7 cellular contexts compared by ENCODE assay signal in genomic region chrX:53818115-53818514, GRCh38.
DNase-seq lines count a peak whose midpoint lies in the region; ATAC-seq, FAIRE-seq and TF ChIP-seq lines count a peak whose summit lies in the region.
"Not testable (repeated sequence)": the region's sequence is repeated elsewhere in the genome, so short reads cannot be mapped to it uniquely, and the experiment has no call there.

No MANE protein-coding gene starts in this region.

- TF ChIP-seq POLR2A in A549 (IDR thresholded peaks at IDR 0.05; ENCODE audit: low read length); GM12892 (IDR thresholded peaks at IDR 0.05; ENCODE audit: low read depth, low read length): not testable (repeated sequence)

- not testable (repeated sequence) for H3K36me3 Mint-ChIP-seq in activated CD4-positive, alpha-beta memory T cell treated with anti-CD3 and anti-CD28 coated beads for 36 hours; astrocyte (ENCODE audit: low read depth, unreplicated experiment); stimulated activated naive CD8-positive, alpha-beta T cell treated with anti-CD3 and anti-CD28 coated beads, Interleukin-15, Interleukin-2, amounts not matched to agents 100 ng/mL and 50 ng/mL, for 24 hours (ENCODE audit: low read depth)

- peaks cover 11% of the 10 kb centered on the region for H3K4me1 Mint-ChIP-seq in activated CD4-positive, alpha-beta memory T cell treated with anti-CD3 and anti-CD28 coated beads for 36 hours (ENCODE audit: low read depth)
- not testable (repeated sequence) for H3K4me1 Mint-ChIP-seq in astrocyte (ENCODE audit: low read depth, unreplicated experiment)
- peaks cover 17% of the 10 kb centered on the region for H3K4me1 Mint-ChIP-seq in stimulated activated naive CD8-positive, alpha-beta T cell treated with anti-CD3 and anti-CD28 coated beads, Interleukin-15, Interleukin-2, amounts not matched to agents 100 ng/mL and 50 ng/mL, for 24 hours (ENCODE audit: low read depth)

- POLR2A ChIA-PET in A549 (lab: Yijun Ruan, JAX) = not testable (repeated sequence)
- POLR2A ChIA-PET in activated CD4-positive, alpha-beta memory T cell treated with anti-CD3 and anti-CD28 coated beads for 36 hours (lab: Charles Lee) = interaction anchor here (0.6 kb wide), 1 partner anchor 105 kb away, joined by 4 read pairs; no protein-coding TSS in a partner anchor

- ATAC-seq in A549 = not testable (repeated sequence)

- not testable (repeated sequence) for H3K27me3 Mint-ChIP-seq in activated CD4-positive, alpha-beta memory T cell treated with anti-CD3 and anti-CD28 coated beads for 36 hours; astrocyte (ENCODE audit: low read depth, unreplicated experiment); stimulated activated naive CD8-positive, alpha-beta T cell treated with anti-CD3 and anti-CD28 coated beads, Interleukin-15, Interleukin-2, amounts not matched to agents 100 ng/mL and 50 ng/mL, for 24 hours

- DNase-seq in A549 (ENCODE audit: low read depth in 1 of 2, low spot score in 1 of 2); GM12892 (ENCODE audit: insufficient read length); activated CD4-positive, alpha-beta memory T cell treated with anti-CD3 and anti-CD28 coated beads for 36 hours; astrocyte (ENCODE audit: low read depth); bronchial epithelial cell (ENCODE audit: low read depth); small intestine: not testable (repeated sequence)

- not testable (repeated sequence) for H3K27me3 ChIP-seq in astrocyte (ENCODE audit: insufficient read depth, low read length); bronchial epithelial cell (ENCODE audit: control insufficient read depth, insufficient read depth, low read length); small intestine (ENCODE audit: control insufficient read depth in 2 of 2, insufficient read depth in 2 of 2, low read length in 2 of 2)

- 80% methylated on average over 1 of the region's 1 CpG for WGBS in A549 (ENCODE audit: missing lambda C conversion rate)
- WGBS in small intestine, 3 donors = 91 to 100% (median 96%) methylated on average over 1 of the region's 1 CpG

- intact Hi-C loops in activated CD4-positive, alpha-beta memory T cell treated with anti-CD3 and anti-CD28 coated beads for 36 hours (cut with micrococcal nuclease) = not testable (repeated sequence)

- not testable (repeated sequence) for H3K9ac ChIP-seq in astrocyte (ENCODE audit: low read length)

- H3K27ac Mint-ChIP-seq in activated CD4-positive, alpha-beta memory T cell treated with anti-CD3 and anti-CD28 coated beads for 36 hours; astrocyte (ENCODE audit: unreplicated experiment); stimulated activated naive CD8-positive, alpha-beta T cell treated with anti-CD3 and anti-CD28 coated beads, Interleukin-15, Interleukin-2, amounts not matched to agents 100 ng/mL and 50 ng/mL, for 24 hours: not testable (repeated sequence)

- H4K20me1 ChIP-seq in astrocyte (ENCODE audit: insufficient read depth, low read length) = not testable (repeated sequence)

- H3K9me3 Mint-ChIP-seq in activated CD4-positive, alpha-beta memory T cell treated with anti-CD3 and anti-CD28 coated beads for 36 hours; astrocyte (ENCODE audit: unreplicated experiment); stimulated activated naive CD8-positive, alpha-beta T cell treated with anti-CD3 and anti-CD28 coated beads, Interleukin-15, Interleukin-2, amounts not matched to agents 100 ng/mL and 50 ng/mL, for 24 hours: not testable (repeated sequence)

- not testable (repeated sequence) for H3K79me2 ChIP-seq in astrocyte (ENCODE audit: insufficient read depth, low read length)

- not testable (repeated sequence) for H3K4me2 ChIP-seq in A549; astrocyte (ENCODE audit: low read length)

- not testable (repeated sequence) for H2AFZ ChIP-seq in astrocyte (ENCODE audit: low read depth, low read length)

- not testable (repeated sequence) for H3K36me3 ChIP-seq in astrocyte (ENCODE audit: insufficient read depth, low read length); bronchial epithelial cell (ENCODE audit: control insufficient read depth, insufficient read depth, low read length); small intestine (ENCODE audit: control insufficient read depth in 2 of 2, insufficient read depth in 2 of 2, low read length in 2 of 2)

- H3K4me3 Mint-ChIP-seq in activated CD4-positive, alpha-beta memory T cell treated with anti-CD3 and anti-CD28 coated beads for 36 hours = peak overlapping the region; percentile 31
- not testable (repeated sequence) for H3K4me3 Mint-ChIP-seq in astrocyte (ENCODE audit: unreplicated experiment)
- peak overlapping the region; percentile 60 for H3K4me3 Mint-ChIP-seq in stimulated activated naive CD8-positive, alpha-beta T cell treated with anti-CD3 and anti-CD28 coated beads, Interleukin-15, Interleukin-2, amounts not matched to agents 100 ng/mL and 50 ng/mL, for 24 hours

- not testable (repeated sequence) for TF ChIP-seq CTCF in A549 (IDR thresholded peaks at IDR 0.05); astrocyte (IDR thresholded peaks at IDR 0.05; ENCODE audit: insufficient read depth, low read depth, low read length); bronchial epithelial cell (IDR thresholded peaks at IDR 0.05; ENCODE audit: insufficient read depth, low read length, severe bottlenecking)

- TF ChIP-seq RAD21 in A549 (conservative IDR thresholded peaks at IDR 0.05 in 1 of 2, IDR thresholded peaks at IDR 0.05 in 1 of 2) = not testable (repeated sequence)

- not testable (repeated sequence) for H3K27ac ChIP-seq in A549; astrocyte (ENCODE audit: low read depth, low read length); small intestine (ENCODE audit: low read depth in 1 of 2, low read length in 1 of 2)

- H3K9me3 ChIP-seq in A549; astrocyte (ENCODE audit: insufficient read depth, low read depth, low read length); small intestine (ENCODE audit: control insufficient read depth, low read depth): not testable (repeated sequence)

- peak; percentile 98 for FAIRE-seq in A549 (lab: Jason Lieb, UNC)
- FAIRE-seq in GM12892 (lab: Jason Lieb, UNC) = peak; percentile 57
- FAIRE-seq in astrocyte (lab: Jason Lieb, UNC) = peak; percentile 90
- peak; percentile 92 for FAIRE-seq in bronchial epithelial cell (lab: Jason Lieb, UNC)
- peak; percentile 70 for FAIRE-seq in small intestine (lab: Jason Lieb, UNC)

- CTCF ChIA-PET in A549 (lab: Yijun Ruan, JAX); activated CD4-positive, alpha-beta memory T cell treated with anti-CD3 and anti-CD28 coated beads for 36 hours (lab: Charles Lee): not testable (repeated sequence)

- H3K4me3 ChIP-seq in A549; astrocyte (ENCODE audit: insufficient read depth, low read depth, low read length); bronchial epithelial cell (ENCODE audit: low read depth, low read length); small intestine (ENCODE audit: low read depth in 1 of 2, low read length in 2 of 2): not testable (repeated sequence)

- not testable (repeated sequence) for H3K4me1 ChIP-seq in A549; astrocyte (ENCODE audit: insufficient read depth, low read length); small intestine (ENCODE audit: control insufficient read depth in 2 of 2, insufficient read depth in 1 of 2, low read depth in 1 of 2, low read length in 1 of 2)

- not testable (repeated sequence) for TF ChIP-seq EP300 in A549 (IDR thresholded peaks at IDR 0.05)
